In genomic region chr5:80408976-80409926, GRCh38 we compare ENCODE assay signal across 8 cellular contexts. TPM values are rescaled to one million over a fixed set of nuclear protein-coding genes. Genes with fewer than 3 reads are reported as not detected.
DNase-seq lines count a peak whose midpoint lies in the region; ATAC-seq and TF ChIP-seq lines count a peak whose summit lies in the region.

No MANE protein-coding gene starts in this region.

- H3K4me2 ChIP-seq in mammary epithelial cell (ENCODE audit: insufficient read depth, low read depth, low read length): peak overlapping the region; percentile 95

- H3K27ac ChIP-seq in AG04450 (ENCODE audit: low read depth, low read length) (peak overlapping the region; percentile 40), mammary epithelial cell (ENCODE audit: insufficient read depth, low read depth, low read length) (peak overlapping the region; percentile 90)

- WGBS in mammary epithelial cell (ENCODE audit: low coverage, missing lambda C conversion rate): 50% methylated on average over 10 of the region's 10 CpGs

- peak overlapping the region; percentile 80 for H3K4me3 ChIP-seq in AG04450 (ENCODE audit: low read depth, low read length)
- peak overlapping the region; percentile 72 to 98 (median 78) for H3K4me3 ChIP-seq in mammary epithelial cell (replicated peaks in 1 of 3; ENCODE audit: insufficient read depth in 1 of 3, low read depth in 2 of 3, low read length in 3 of 3)
- no peak overlapping the region for H3K4me3 ChIP-seq in mucosa of stomach (ENCODE audit: low read length)

- in situ Hi-C loops in mammary epithelial cell (cut with MboI; ENCODE audit: low sequenced_read_pairs in 2 of 2): no loop called here

- no peak for DNase-seq in AG04450 (ENCODE audit: low read depth, low spot score)
- DNase-seq in HT-29 (ENCODE audit: low spot score): peak; percentile 20
- peak; percentile 7 for DNase-seq in mammary epithelial cell
- no peak for DNase-seq in effector CD4-positive, alpha-beta T cell
- DNase-seq in DMS153 treated with DMSO at 0.1 percent for 48 hours (lab: John Stamatoyannopoulos, UW; ENCODE audit: unreplicated experiment): no peak

- no peak overlapping the region for H2AFZ ChIP-seq in mammary epithelial cell (ENCODE audit: low read depth, low read length)

- TF ChIP-seq CTCF in AG04450 (IDR thresholded peaks at IDR 0.05; ENCODE audit: low read depth, low read length): no peak
- TF ChIP-seq CTCF in mammary epithelial cell (conservative IDR thresholded peaks at IDR 0.05 in 1 of 2, IDR thresholded peaks at IDR 0.05 in 1 of 2; ENCODE audit: extremely low read depth in 1 of 2, insufficient read depth in 1 of 2, low read depth in 1 of 2, low read length in 2 of 2): no peak

- H3K27me3 ChIP-seq in AG04450 (ENCODE audit: control insufficient read depth, insufficient read depth, low read length): no peaks in the 10 kb centered on the region
- no peaks in the 10 kb centered on the region for H3K27me3 ChIP-seq in mammary epithelial cell (ENCODE audit: insufficient read depth, low read length)
- no peaks in the 10 kb centered on the region for H3K27me3 ChIP-seq in mucosa of stomach (ENCODE audit: control insufficient read depth, insufficient read depth, low read length)

- H3K9ac ChIP-seq in mammary epithelial cell (ENCODE audit: insufficient read depth, low read length) (peak overlapping the region; percentile 81), mucosa of stomach (ENCODE audit: low read length) (peak overlapping the region; percentile 97)

- H4K20me1 ChIP-seq in mammary epithelial cell (ENCODE audit: insufficient read depth, low read length): no peaks in the 10 kb centered on the region

- dilution Hi-C loops in mammary epithelial cell (cut with HindIII; ENCODE audit: low sequenced_read_pairs): no loop called here

- peaks cover 53% of the 10 kb centered on the region for H3K79me2 ChIP-seq in mammary epithelial cell (ENCODE audit: insufficient read depth, low read length)

- H3K36me3 ChIP-seq in mammary epithelial cell (ENCODE audit: insufficient read depth, low read length) (no peaks in the 10 kb centered on the region), mucosa of stomach (ENCODE audit: control insufficient read depth, insufficient read depth, low read length) (no peaks in the 10 kb centered on the region)

- intact Hi-C loops in mammary epithelial cell (cut with micrococcal nuclease): loop anchor here (5.0 kb wide), 2 partner anchors 58 to 78 kb away; partner anchors contain the start of gene FAM151B

- H3K9me3 ChIP-seq in AG04450 (ENCODE audit: control insufficient read depth, insufficient read depth, low read length): peaks cover 4% of the 10 kb centered on the region; the same call in 1 of the 2 replicates
- H3K9me3 ChIP-seq in mammary epithelial cell (replicated peaks; ENCODE audit: insufficient read depth, low read length): no peaks in the 10 kb centered on the region
- no peaks in the 10 kb centered on the region for H3K9me3 ChIP-seq in mucosa of stomach (ENCODE audit: control insufficient read depth, low read length)

- CTCF ChIA-PET in AG04450 (lab: Charles Lee) (no interaction called here), mammary epithelial cell (lab: Charles Lee; ENCODE audit: low non-redundant PET) (interaction anchor here (0.6 kb wide), 1 partner anchor 19 kb away, joined by 9 read pairs; no protein-coding TSS in a partner anchor)

- POLR2A ChIA-PET in AG04450 (lab: Yijun Ruan, JAX): no interaction called here

- no peak for ATAC-seq in HG03520 (IDR thresholded peaks at IDR 0.05; ENCODE audit: unreplicated experiment)
- ATAC-seq in HG03196 (IDR thresholded peaks at IDR 0.05; ENCODE audit: unreplicated experiment): no peak

- TSS peak; percentile 53 for BruUV-seq in mammary epithelial cell (replicated peaks; lab: Mats Ljungman, UMichigan)

- H3K4me1 ChIP-seq in mammary epithelial cell (ENCODE audit: insufficient read depth, low read length) (peaks cover 14% of the 10 kb centered on the region), mucosa of stomach (ENCODE audit: control insufficient read depth, insufficient read depth, low read length) (peaks cover 8% of the 10 kb centered on the region)

RNA-seq across cellular contexts. Expression of gene ZFYVE16, which starts 1.4 kb away (rescaled TPM):
- polyA plus RNA-seq in AG04450 (2011; rRNA removed): 12.4 and 15.8 TPM in 2 replicates
- 9.3 and 19.7 TPM in 2 replicates for polyA minus RNA-seq in AG04450 (2011; rRNA and poly(A)+ RNA removed)
- total RNA-seq in HT-29 (2014; rRNA removed; shearing (Covaris generic)): 4.5 and 4.9 TPM in 2 replicates
- 10 to 100 TPM; 32.1 to 36.8 TPM for total RNA-seq in mammary epithelial cell
- 4.7 TPM for polyA plus RNA-seq in mammary epithelial cell
- 71.9 TPM for polyA minus RNA-seq in mammary epithelial cell

Comparison
In these comparisons a context has a peak if more than half of its experiments do, and no peak if none do; other contexts are left out.
1. DNase-seq: peak in HT-29 (single experiment) and mammary epithelial cell (single experiment); none in AG04450 (single experiment), effector CD4-positive, alpha-beta T cell (single experiment) and DMS153 treated with DMSO at 0.1 percent for 48 hours (single experiment).